Comparison of ENCODE assay signal across 12 cellular contexts in genomic region chr16:17302213-17302612, GRCh38.
A peak's percentile ranks its signal among the peaks of the same experiment; 100 is the strongest.
DNase-seq lines count a peak whose midpoint lies in the region; ATAC-seq and TF ChIP-seq lines count a peak whose summit lies in the region.
"Had no signal": no experiment of that assay in that cellular context is flagged by ENCODE, and none has a peak within 500 bp of the region (broad histone marks: within the 10 kb centered on the region; RNA-seq: fewer than 3 reads in every experiment).

No MANE protein-coding gene starts in this region.

- peaks cover 4 to 16% of the 10 kb centered on the region in 2 donors for H3K4me1 ChIP-seq in naive thymus-derived CD4-positive, alpha-beta T cell (ENCODE audit: control insufficient read depth in 2 of 2, insufficient read depth in 2 of 2, low read length in 2 of 2)
- H3K4me1 ChIP-seq in left ventricle myocardium inferior (peaks cover 23% of the 10 kb centered on the region), heart right ventricle (peaks cover 0 to 35% (median 5%) of the 10 kb centered on the region in 9 donors)

- no peak overlapping the region for H3K4me3 ChIP-seq in naive thymus-derived CD4-positive, alpha-beta T cell (ENCODE audit: low read length)
- H3K4me3 ChIP-seq in left ventricle myocardium inferior, result no peak overlapping the region
- no peak overlapping the region for H3K4me3 ChIP-seq in heart right ventricle
- H3K4me3 ChIP-seq: gastrocnemius medialis had no signal

- TF ChIP-seq CTCF in left ventricle myocardium inferior (IDR thresholded peaks at IDR 0.05; ENCODE audit: borderline replicate concordance) (no peak), heart right ventricle (IDR thresholded peaks at IDR 0.05) (no peak)

- intact Hi-C loops in naive thymus-derived CD4-positive, alpha-beta T cell (cut with micrococcal nuclease), result no loop called here
- intact Hi-C loops in left ventricle myocardium inferior (cut with micrococcal nuclease), result no loop called here
- intact Hi-C loops in heart right ventricle (cut with DNase I), result loop anchor here in 1 of 10 donors (5.0 kb wide), 1 partner anchor 45 kb away; no protein-coding TSS in a partner anchor

- CTCF ChIA-PET in naive thymus-derived CD4-positive, alpha-beta T cell (lab: Charles Lee), result interaction anchor here (0.6 to 1.3 kb wide), 2 partner anchors 10 to 38 kb away, joined by 3 read pairs; no protein-coding TSS in a partner anchor

- H3K9me3 ChIP-seq in naive thymus-derived CD4-positive, alpha-beta T cell (ENCODE audit: control insufficient read depth in 2 of 3, low read length in 3 of 3), result no peaks in the 10 kb centered on the region
- H3K9me3 ChIP-seq in left ventricle myocardium inferior (replicated peaks), result no peaks in the 10 kb centered on the region
- no peaks in the 10 kb centered on the region for H3K9me3 ChIP-seq in heart right ventricle
- H3K9me3 ChIP-seq: gastrocnemius medialis had no signal

- H3K27me3 Mint-ChIP-seq in naive thymus-derived CD4-positive, alpha-beta T cell, result no peaks in the 10 kb centered on the region
- H3K27me3 Mint-ChIP-seq: stimulated activated naive CD8-positive, alpha-beta T cell treated with anti-CD3 and anti-CD28 coated beads, Interleukin-15, amount 100 ng/mL, for 72 hours had no signal

- WGBS in heart right ventricle, 2 donors, result 75 to 84% methylated on average over 4 of the region's 4 CpGs

- peaks cover 0 to 9% (median 0%) of the 10 kb centered on the region in 5 donors for H3K36me3 Mint-ChIP-seq in naive thymus-derived CD4-positive, alpha-beta T cell

- DNase-seq in naive thymus-derived CD4-positive, alpha-beta T cell, result peak in 3 of 9 donors; percentile 8 to 18 (median 10)
- DNase-seq in activated CD4-positive, CD25-positive, alpha-beta regulatory T cell (lab: John Stamatoyannopoulos, UW), result no peak
- no peak for DNase-seq in left ventricle myocardium inferior
- DNase-seq in heart right ventricle, result no peak
- DNase-seq: activated CD4-positive, alpha-beta T cell treated with anti-CD3 and anti-CD28 coated beads, Interleukin-2, amount 50 U/mL, for 1 hour; central memory CD4-positive, alpha-beta T cell; stimulated activated naive CD8-positive, alpha-beta T cell treated with anti-CD3 and anti-CD28 coated beads, Interleukin-15, amount 100 ng/mL, for 72 hours had no signal

- POLR2A ChIA-PET in naive thymus-derived CD4-positive, alpha-beta T cell (lab: Charles Lee), result interaction anchor here (0.8 to 1.1 kb wide), 2 partner anchors 15 to 40 kb away, joined by 3 to 4 read pairs; no protein-coding TSS in a partner anchor

- no peaks in the 10 kb centered on the region for H3K9me3 Mint-ChIP-seq in naive thymus-derived CD4-positive, alpha-beta T cell
- H3K9me3 Mint-ChIP-seq: stimulated activated naive CD8-positive, alpha-beta T cell treated with anti-CD3 and anti-CD28 coated beads, Interleukin-15, amount 100 ng/mL, for 72 hours had no signal

- ATAC-seq in GM18868 (IDR thresholded peaks at IDR 0.05; ENCODE audit: unreplicated experiment) (peak; percentile 6), GM21528 (IDR thresholded peaks at IDR 0.05; ENCODE audit: low FRiP score, unreplicated experiment) (peak; percentile 25), HG03565 (IDR thresholded peaks at IDR 0.05; ENCODE audit: unreplicated experiment) (peak; percentile 4), heart right ventricle (no peak)
- no peak for ATAC-seq in naive thymus-derived CD4-positive, alpha-beta T cell
- ATAC-seq: Panc1; stimulated activated naive CD8-positive, alpha-beta T cell treated with anti-CD3 and anti-CD28 coated beads, Interleukin-15, amount 100 ng/mL, for 72 hours had no signal

- H3K27ac Mint-ChIP-seq in naive thymus-derived CD4-positive, alpha-beta T cell, result peak overlapping the region in 4 of 9 donors; percentile 12 to 80 (median 56)

- H3K27me3 ChIP-seq in naive thymus-derived CD4-positive, alpha-beta T cell (ENCODE audit: control insufficient read depth in 2 of 2, insufficient read depth in 2 of 2, low read length in 2 of 2), result no peaks in the 10 kb centered on the region
- no peaks in the 10 kb centered on the region for H3K27me3 ChIP-seq in left ventricle myocardium inferior (ENCODE audit: low read depth)
- no peaks in the 10 kb centered on the region for H3K27me3 ChIP-seq in heart right ventricle
- H3K27me3 ChIP-seq: gastrocnemius medialis had no signal

- peaks cover 27 to 63% (median 52%) of the 10 kb centered on the region in 7 donors for H3K4me1 Mint-ChIP-seq in naive thymus-derived CD4-positive, alpha-beta T cell

- H3K27ac ChIP-seq in naive thymus-derived CD4-positive, alpha-beta T cell (ENCODE audit: low read depth, low read length), result no peak overlapping the region
- no peak overlapping the region for H3K27ac ChIP-seq in left ventricle myocardium inferior (replicated peaks)
- H3K27ac ChIP-seq in heart right ventricle, result no peak overlapping the region

- peak overlapping the region in 7 of 10 donors; percentile 19 to 73 (median 41) for H3K4me3 Mint-ChIP-seq in naive thymus-derived CD4-positive, alpha-beta T cell
- H3K4me3 Mint-ChIP-seq: stimulated activated naive CD8-positive, alpha-beta T cell treated with anti-CD3 and anti-CD28 coated beads, Interleukin-15, amount 100 ng/mL, for 72 hours had no signal

- no peaks in the 10 kb centered on the region for H3K36me3 ChIP-seq in naive thymus-derived CD4-positive, alpha-beta T cell (ENCODE audit: control insufficient read depth in 2 of 3, insufficient read depth in 3 of 3, low read length in 3 of 3)
- H3K36me3 ChIP-seq in left ventricle myocardium inferior (no peaks in the 10 kb centered on the region), heart right ventricle (no peaks in the 10 kb centered on the region)
- H3K36me3 ChIP-seq: gastrocnemius medialis had no signal

Comparison
In these comparisons a context has a peak if more than half of its experiments do, and no peak if none do; other contexts are left out.
1. ATAC-seq: peak in GM18868 (single experiment), GM21528 (single experiment) and HG03565 (single experiment); none in naive thymus-derived CD4-positive, alpha-beta T cell (single experiment) and heart right ventricle (0 of 8).